ENCODE assay signal across 11 cellular contexts in the genomic region with DNA sequence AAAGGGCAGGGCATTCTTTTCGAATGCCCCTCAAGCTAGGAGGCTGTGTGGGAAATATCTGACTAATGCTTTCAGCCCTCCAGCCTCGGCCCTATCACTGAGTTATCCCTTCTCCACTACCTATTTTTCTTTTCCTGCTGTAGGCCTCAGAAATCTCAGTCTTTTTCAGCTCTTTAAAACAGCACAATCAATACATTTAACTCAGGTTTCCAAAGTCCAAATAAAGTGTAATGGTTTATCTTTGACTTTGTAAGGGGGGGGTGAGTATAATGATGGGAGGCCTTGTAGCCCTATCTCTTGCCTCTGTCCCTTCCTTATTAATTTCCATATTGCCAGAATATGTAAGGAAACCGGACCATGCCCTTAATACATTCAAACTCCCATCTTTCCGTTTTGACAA. TPM values are rescaled to one million over a fixed set of nuclear protein-coding genes. Genes with fewer than 3 reads are reported as not detected.
DNase-seq lines count a peak whose midpoint lies in the region; ATAC-seq, FAIRE-seq and TF ChIP-seq lines count a peak whose summit lies in the region.
"Had no signal": no experiment of that assay in that cellular context is flagged by ENCODE, and none has a peak within 500 bp of the region (broad histone marks: within the 10 kb centered on the region; RNA-seq: fewer than 3 reads in every experiment).

No MANE protein-coding gene starts in this region.

- peak overlapping the region; percentile 71 for H3K4me3 Mint-ChIP-seq in activated CD4-positive, alpha-beta T cell treated with anti-CD3 and anti-CD28 coated beads, Interleukin-2, amount 10 ng/mL, durations not matched to agents 7 days and 5 days
- H3K4me3 Mint-ChIP-seq in activated CD8-positive, alpha-beta T cell treated with anti-CD3 and anti-CD28 coated beads, Interleukin-2, amount 10 ng/mL, durations not matched to agents 7 days and 5 days, result peak overlapping the region; percentile 70

- 68% methylated on average over 4 of the region's 4 CpGs for WGBS in hepatocyte (ENCODE audit: low lambda C conversion rate, missing lambda C conversion rate)

- H3K4me3 ChIP-seq in hepatocyte, result no peak overlapping the region
- H3K4me3 ChIP-seq in skeletal muscle cell (ENCODE audit: low read depth, low read length), result peak overlapping the region; percentile 60
- H3K4me3 ChIP-seq: SJSA1 had no signal

- peaks cover 25% of the 10 kb centered on the region for H3K79me2 ChIP-seq in hepatocyte

- no peaks in the 10 kb centered on the region for H3K27me3 ChIP-seq in hepatocyte

- no peaks in the 10 kb centered on the region for H3K4me1 ChIP-seq in hepatocyte (ENCODE audit: insufficient read depth)
- H3K4me1 ChIP-seq: SJSA1 had no signal

- TF ChIP-seq CTCF in hepatocyte (IDR thresholded peaks at IDR 0.05; ENCODE audit: poor library complexity) (no peak), GM13976 (IDR thresholded peaks at IDR 0.05; ENCODE audit: borderline replicate concordance, control extremely low read depth, extremely low read depth, insufficient read depth, missing control alignments) (no peak)

- H3K4me1 Mint-ChIP-seq in activated CD4-positive, alpha-beta T cell treated with anti-CD3 and anti-CD28 coated beads, Interleukin-2, amount 10 ng/mL, durations not matched to agents 7 days and 5 days, result peaks cover 21% of the 10 kb centered on the region
- H3K4me1 Mint-ChIP-seq in activated CD8-positive, alpha-beta T cell treated with anti-CD3 and anti-CD28 coated beads, Interleukin-2, amount 10 ng/mL, durations not matched to agents 7 days and 5 days (ENCODE audit: low read depth), result peaks cover 17% of the 10 kb centered on the region

- no peak for FAIRE-seq in urothelium cell line (lab: Jason Lieb, UNC)

- CTCF ChIA-PET in activated CD4-positive, alpha-beta T cell treated with anti-CD3 and anti-CD28 coated beads, Interleukin-2, amount 10 ng/mL, durations not matched to agents 7 days and 5 days (lab: Charles Lee), result no interaction called here
- CTCF ChIA-PET in activated CD8-positive, alpha-beta T cell treated with anti-CD3 and anti-CD28 coated beads, Interleukin-2, amount 10 ng/mL, durations not matched to agents 7 days and 5 days (lab: Charles Lee), result no interaction called here

- H3K9me3 Mint-ChIP-seq in activated CD4-positive, alpha-beta T cell treated with anti-CD3 and anti-CD28 coated beads, Interleukin-2, amount 10 ng/mL, durations not matched to agents 7 days and 5 days, result no peaks in the 10 kb centered on the region
- no peaks in the 10 kb centered on the region for H3K9me3 Mint-ChIP-seq in activated CD8-positive, alpha-beta T cell treated with anti-CD3 and anti-CD28 coated beads, Interleukin-2, amount 10 ng/mL, durations not matched to agents 7 days and 5 days (ENCODE audit: insufficient read depth)

- in situ Hi-C loops in GM13976 (cut with MboI; ENCODE audit: low sequenced_read_pairs, unreplicated experiment), result no loop called here

- H3K4me2 ChIP-seq in hepatocyte, result peak overlapping the region; percentile 82

- no peaks in the 10 kb centered on the region for H4K20me1 ChIP-seq in hepatocyte (ENCODE audit: insufficient read depth, poor library complexity, severe bottlenecking)

- no peaks in the 10 kb centered on the region for H3K36me3 ChIP-seq in hepatocyte (replicated peaks; ENCODE audit: insufficient read depth, low read depth)
- H3K36me3 ChIP-seq: heart left ventricle, SJSA1 had no signal

- ATAC-seq in activated CD8-positive, alpha-beta T cell treated with anti-CD3 and anti-CD28 coated beads, Interleukin-2, amount 10 ng/mL, durations not matched to agents 7 days and 5 days, result no peak
- no peak for ATAC-seq in GM21528 (IDR thresholded peaks at IDR 0.05; ENCODE audit: low FRiP score, unreplicated experiment)

- peak overlapping the region; percentile 58 for H2AFZ ChIP-seq in hepatocyte

- no peak overlapping the region for H3K27ac Mint-ChIP-seq in activated CD4-positive, alpha-beta T cell treated with anti-CD3 and anti-CD28 coated beads, Interleukin-2, amount 10 ng/mL, durations not matched to agents 7 days and 5 days
- no peak overlapping the region for H3K27ac Mint-ChIP-seq in activated CD8-positive, alpha-beta T cell treated with anti-CD3 and anti-CD28 coated beads, Interleukin-2, amount 10 ng/mL, durations not matched to agents 7 days and 5 days

- no peak for DNase-seq in activated CD4-positive, alpha-beta T cell treated with anti-CD3 and anti-CD28 coated beads, Interleukin-2, amount 10 ng/mL, durations not matched to agents 7 days and 5 days
- no peak for DNase-seq in activated CD4-positive, alpha-beta T cell treated with anti-CD3 and anti-CD28 coated beads, Interleukin-2, amount 50 U/mL, for 1 hour
- no peak for DNase-seq in activated CD8-positive, alpha-beta T cell treated with anti-CD3 and anti-CD28 coated beads, Interleukin-2, amount 10 ng/mL, durations not matched to agents 7 days and 5 days
- DNase-seq in hepatocyte (ENCODE audit: low spot score) (no peak), skeletal muscle cell (ENCODE audit: low read depth) (no peak), GM13976 (ENCODE audit: low spot score) (no peak), urothelium cell line (ENCODE audit: low spot score) (no peak)
- DNase-seq: cerebellar nuclear complex had no signal

- no peaks in the 10 kb centered on the region for H3K9me3 ChIP-seq in hepatocyte (ENCODE audit: low read depth)
- H3K9me3 ChIP-seq: heart left ventricle, SJSA1 had no signal

- no peaks in the 10 kb centered on the region for H3K9me2 ChIP-seq in hepatocyte (replicated peaks; ENCODE audit: insufficient read depth)

- peak overlapping the region; percentile 96 for H3K27ac ChIP-seq in hepatocyte
- H3K27ac ChIP-seq: SJSA1 had no signal

- H3K36me3 Mint-ChIP-seq in activated CD4-positive, alpha-beta T cell treated with anti-CD3 and anti-CD28 coated beads, Interleukin-2, amount 10 ng/mL, durations not matched to agents 7 days and 5 days (ENCODE audit: low read depth), result no peaks in the 10 kb centered on the region
- no peaks in the 10 kb centered on the region for H3K36me3 Mint-ChIP-seq in activated CD8-positive, alpha-beta T cell treated with anti-CD3 and anti-CD28 coated beads, Interleukin-2, amount 10 ng/mL, durations not matched to agents 7 days and 5 days (ENCODE audit: low read depth)

- POLR2A ChIA-PET in activated CD4-positive, alpha-beta T cell treated with anti-CD3 and anti-CD28 coated beads, Interleukin-2, amount 10 ng/mL, durations not matched to agents 7 days and 5 days (lab: Charles Lee), result no interaction called here
- POLR2A ChIA-PET in activated CD8-positive, alpha-beta T cell treated with anti-CD3 and anti-CD28 coated beads, Interleukin-2, amount 10 ng/mL, durations not matched to agents 7 days and 5 days (lab: Charles Lee), result no interaction called here

- peaks cover 55% of the 10 kb centered on the region for H3K27me3 Mint-ChIP-seq in activated CD4-positive, alpha-beta T cell treated with anti-CD3 and anti-CD28 coated beads, Interleukin-2, amount 10 ng/mL, durations not matched to agents 7 days and 5 days
- H3K27me3 Mint-ChIP-seq in activated CD8-positive, alpha-beta T cell treated with anti-CD3 and anti-CD28 coated beads, Interleukin-2, amount 10 ng/mL, durations not matched to agents 7 days and 5 days (ENCODE audit: low read depth), result peaks cover 36% of the 10 kb centered on the region

RNA-seq across cellular contexts. Expression of a gene that starts 1.6 kb away (rescaled TPM):
- total RNA-seq in activated CD4-positive, alpha-beta T cell treated with anti-CD3 and anti-CD28 coated beads, Interleukin-2, amount 10 ng/mL, durations not matched to agents 7 days and 5 days, result under 1 TPM; 0.07 to 0.15 TPM
- under 1 TPM; 0.03 to 0.05 TPM for total RNA-seq in activated CD8-positive, alpha-beta T cell treated with anti-CD3 and anti-CD28 coated beads, Interleukin-2, amount 10 ng/mL, durations not matched to agents 7 days and 5 days
- 12.4 and 12.5 TPM in 2 replicates for total RNA-seq in hepatocyte
- polyA plus RNA-seq in hepatocyte, result 9.8 and 10.6 TPM in 2 replicates

Comparison
In these comparisons a context has a peak if more than half of its experiments do, and no peak if none do; other contexts are left out.
1. RNA of a gene that starts 1.6 kb away (total RNA-seq): 12.4 to 12.5 TPM in hepatocyte; 0.07 to 0.15 TPM in activated CD4-positive, alpha-beta T cell treated with anti-CD3 and anti-CD28 coated beads, Interleukin-2, amount 10 ng/mL, durations not matched to agents 7 days and 5 days and 0.03 to 0.05 TPM in activated CD8-positive, alpha-beta T cell treated with anti-CD3 and anti-CD28 coated beads, Interleukin-2, amount 10 ng/mL, durations not matched to agents 7 days and 5 days; every median in the first group is over 10 times any median in the second.